In the genomic region with DNA sequence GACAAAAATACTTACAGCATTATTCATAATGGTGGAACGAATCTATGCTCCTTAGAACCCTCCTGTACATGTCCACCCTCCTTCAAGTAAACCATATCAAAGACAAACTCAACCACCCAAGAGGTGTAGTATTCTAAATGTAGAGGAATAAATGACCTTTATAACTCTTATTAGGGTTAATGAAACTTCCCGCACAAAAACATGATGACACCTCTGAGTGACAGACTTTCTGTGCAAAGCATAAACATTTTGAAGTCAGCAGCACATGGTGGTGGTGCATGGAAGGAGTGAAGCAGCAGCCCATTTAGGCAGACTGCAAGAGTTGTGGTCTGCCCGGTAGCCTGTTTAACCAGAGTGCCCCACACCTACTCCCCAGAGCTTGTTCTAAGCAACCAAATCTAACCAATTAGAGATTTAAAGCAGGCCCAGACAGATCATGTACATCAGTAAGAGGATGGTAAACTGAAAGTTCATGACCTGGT, we compare ENCODE assay signal across 1 cellular context.
A peak's percentile ranks its signal among the peaks of the same experiment; 100 is the strongest.
TF ChIP-seq lines count a peak whose summit lies in the region.

No MANE protein-coding gene starts in this region.

TF ChIP-seq in HepG2, 621 proteins besides CTCF, POLR2A, EP300 and RAD21:
- TF ChIP-seq RFX5 (IDR thresholded peaks at IDR 0.05; ENCODE audit: low read depth, low read length) (no peak), EHMT2 (IDR thresholded peaks at IDR 0.05; ENCODE audit: borderline replicate concordance, low read depth, low read length) (0 out of 2 replicates have a peak, but pooled peaks have one; percentile 13)
